In the genomic region with DNA sequence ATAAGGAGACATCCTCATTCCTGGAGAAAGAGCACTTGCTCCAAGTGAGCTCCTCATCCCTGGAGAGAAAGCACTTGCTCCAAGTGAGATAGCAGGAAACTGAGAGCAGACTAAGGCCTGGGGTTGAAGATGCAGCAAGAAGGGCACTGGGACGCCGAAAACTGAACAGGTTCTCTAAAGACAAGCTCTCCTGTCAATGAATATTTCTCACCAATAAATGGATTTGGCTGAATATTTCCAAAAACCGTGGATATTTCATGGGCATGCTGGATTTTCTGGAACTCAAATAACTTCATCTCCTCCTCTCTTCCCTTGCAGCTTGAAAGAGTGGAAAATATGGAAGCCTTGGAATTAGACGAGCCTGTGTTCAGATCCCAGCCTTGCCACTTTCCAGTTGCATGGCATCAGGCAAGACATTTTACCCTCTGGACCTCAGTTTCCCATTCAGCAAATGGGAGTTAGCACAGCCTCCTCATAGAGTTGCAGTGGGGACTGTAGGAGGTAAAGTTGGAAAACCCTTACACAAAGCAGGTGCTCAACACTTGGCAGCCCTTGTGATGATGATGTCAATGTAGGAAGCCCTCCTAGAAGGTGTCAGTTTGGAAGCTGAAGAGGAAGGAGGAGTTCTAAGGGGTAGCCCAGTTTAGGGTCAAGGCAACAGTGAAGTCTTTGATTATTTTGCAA, we compare ENCODE assay signal across 4 cellular contexts. TPM values are rescaled to one million over a fixed set of nuclear protein-coding genes. Genes with fewer than 3 reads are reported as not detected.
"Had no signal": no experiment of that assay in that cellular context is flagged by ENCODE, and none has a peak within 500 bp of the region (broad histone marks: within the 10 kb centered on the region; RNA-seq: fewer than 3 reads in every experiment).

No MANE protein-coding gene starts in this region.

- H3K4me3 ChIP-seq: GM12878 had no signal

- DNase-seq: GDM1, GF-D8 had no signal

- ATAC-seq: GM12878 had no signal

RNA-seq across cellular contexts. Expression of a gene that starts 4.4 kb away (rescaled TPM):
- total RNA-seq: G401, GM12878 had no signal
- polyA plus RNA-seq: GM12878 had no signal

RNA-seq across cellular contexts. Expression of a gene that starts 14.4 kb away (rescaled TPM):
- total RNA-seq: G401, GM12878 had no signal
- polyA plus RNA-seq: GM12878 had no signal

RNA-seq across cellular contexts. Expression of a gene that starts 32.4 kb away (rescaled TPM):
- total RNA-seq: G401, GM12878 had no signal
- polyA plus RNA-seq: GM12878 had no signal

RNA-seq across cellular contexts. Expression of a gene that starts 52.6 kb away (rescaled TPM):
- total RNA-seq: G401, GM12878 had no signal
